2 cellular contexts compared by ENCODE assay signal in the genomic region with DNA sequence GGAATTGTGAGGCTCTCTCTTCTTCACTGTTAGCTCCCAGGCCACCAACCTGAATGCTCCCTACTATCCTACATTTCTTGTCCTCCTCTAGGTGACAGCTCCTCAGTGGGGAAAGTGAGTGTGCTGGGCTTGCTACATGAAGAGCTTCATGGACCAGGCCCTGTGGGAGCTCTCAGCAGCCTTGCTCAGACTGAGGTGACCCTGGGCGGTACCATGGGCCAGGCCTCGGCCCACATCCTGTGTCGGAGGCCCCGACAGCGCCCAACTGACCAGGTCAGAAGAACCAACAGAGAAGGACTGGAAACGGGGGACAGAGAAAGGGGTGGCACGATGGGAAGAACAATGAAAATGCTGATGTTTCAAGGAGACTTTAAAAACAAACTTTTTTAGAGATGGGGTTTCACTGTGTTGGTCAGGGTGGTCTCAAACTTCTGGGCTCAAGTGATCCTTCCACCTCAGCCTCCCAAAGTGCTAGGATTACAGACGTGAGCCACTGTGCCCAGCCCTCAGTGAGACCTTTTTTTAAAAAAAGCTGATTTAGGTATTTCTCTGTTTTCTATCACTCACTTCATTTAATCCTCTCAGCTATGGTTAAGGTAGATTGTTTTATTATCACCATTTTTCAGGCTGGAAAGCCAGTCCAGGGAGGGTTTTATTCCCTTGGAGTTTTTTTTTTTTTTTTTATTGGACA.
TF ChIP-seq lines count a peak whose summit lies in the region.

No MANE protein-coding gene starts in this region.

TF ChIP-seq in HepG2, 621 proteins besides CTCF, POLR2A, EP300 and RAD21:
- TF ChIP-seq ZNF530 (CRISPR knock-in tag; IDR thresholded peaks at IDR 0.05; ENCODE audit: low read depth): no peak
- TF ChIP-seq AGO2 (optimal IDR thresholded peaks at IDR 0.05; ENCODE audit: low read depth, low read length): peak; percentile 51

TF ChIP-seq in HEK293T, 16 proteins besides CTCF, POLR2A, EP300 and RAD21:
- no peak for TF ChIP-seq ELF4 (IDR thresholded peaks at IDR 0.05)
- no peak for TF ChIP-seq SUZ12 (IDR thresholded peaks at IDR 0.05)
- TF ChIP-seq HDGF (IDR thresholded peaks at IDR 0.05; ENCODE audit: borderline replicate concordance): no peak
- no peak for TF ChIP-seq ZNF384 (IDR thresholded peaks at IDR 0.05)
- no peak for TF ChIP-seq TARDBP (IDR thresholded peaks at IDR 0.05)
- TF ChIP-seq L3MBTL2 (conservative IDR thresholded peaks at IDR 0.05): no peak
- no peak for TF ChIP-seq SP1 (IDR thresholded peaks at IDR 0.05)
- no peak for TF ChIP-seq CTBP1 (IDR thresholded peaks at IDR 0.05; ENCODE audit: borderline replicate concordance)
- no peak for TF ChIP-seq BHLHE40 (IDR thresholded peaks at IDR 0.05; ENCODE audit: borderline replicate concordance)
- no peak for TF ChIP-seq LEF1 (IDR thresholded peaks at IDR 0.05; ENCODE audit: borderline replicate concordance)
- no peak for TF ChIP-seq NFRKB (IDR thresholded peaks at IDR 0.05)
- TF ChIP-seq, protein P1, sequence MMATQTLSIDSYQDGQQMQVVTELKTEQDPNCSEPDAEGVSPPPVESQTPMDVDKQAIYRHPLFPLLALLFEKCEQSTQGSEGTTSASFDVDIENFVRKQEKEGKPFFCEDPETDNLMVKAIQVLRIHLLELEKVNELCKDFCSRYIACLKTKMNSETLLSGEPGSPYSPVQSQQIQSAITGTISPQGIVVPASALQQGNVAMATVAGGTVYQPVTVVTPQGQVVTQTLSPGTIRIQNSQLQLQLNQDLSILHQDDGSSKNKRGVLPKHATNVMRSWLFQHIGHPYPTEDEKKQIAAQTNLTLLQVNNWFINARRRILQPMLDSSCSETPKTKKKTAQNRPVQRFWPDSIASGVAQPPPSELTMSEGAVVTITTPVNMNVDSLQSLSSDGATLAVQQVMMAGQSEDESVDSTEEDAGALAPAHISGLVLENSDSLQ (IDR thresholded peaks at IDR 0.05): no peak
- TF ChIP-seq FOXM1 (IDR thresholded peaks at IDR 0.05; ENCODE audit: borderline replicate concordance): no peak
- no peak for TF ChIP-seq FOXA1 (IDR thresholded peaks at IDR 0.05)
